ENCODE assay signal across 14 cellular contexts in the genomic region with DNA sequence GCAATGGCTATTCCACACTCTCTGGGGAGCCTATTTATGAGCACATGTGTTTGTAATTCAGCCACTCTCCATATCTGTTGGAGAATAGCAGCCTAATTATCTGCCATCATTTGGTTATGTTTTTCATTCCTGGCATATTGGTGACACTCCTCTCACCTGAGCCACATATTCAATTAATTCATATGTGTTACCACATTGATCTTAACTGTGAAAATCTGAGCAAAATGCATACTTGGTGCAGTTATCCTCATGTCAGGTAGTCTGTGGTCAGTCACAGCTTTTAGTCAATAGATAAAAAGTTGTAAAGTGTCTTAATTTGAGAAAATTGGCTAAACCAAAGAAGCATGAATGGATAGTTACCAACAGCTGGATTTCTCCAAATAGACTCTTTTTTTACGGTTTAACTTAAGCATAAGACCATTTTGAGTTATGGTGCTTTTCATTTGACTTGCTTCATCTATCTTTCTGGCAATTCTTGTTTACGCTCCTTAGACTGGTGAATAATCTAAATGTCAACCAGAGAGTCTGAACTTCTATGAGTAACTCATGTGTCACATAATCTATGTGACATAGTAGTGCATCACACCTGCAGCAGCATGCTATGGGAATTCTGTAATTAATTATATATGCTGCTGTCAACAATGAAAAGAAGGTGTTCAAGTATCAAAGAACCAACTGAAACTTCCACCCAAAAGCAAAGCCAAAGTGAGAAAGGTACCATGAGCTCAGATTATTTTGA.
DNase-seq lines count a peak whose midpoint lies in the region; ATAC-seq and TF ChIP-seq lines count a peak whose summit lies in the region.
"Had no signal": no experiment of that assay in that cellular context is flagged by ENCODE, and none has a peak within 500 bp of the region (broad histone marks: within the 10 kb centered on the region; RNA-seq: fewer than 3 reads in every experiment).

No MANE protein-coding gene starts in this region.

- CTCF ChIA-PET in activated CD4-positive, alpha-beta T cell treated with anti-CD3 and anti-CD28 coated beads, Interleukin-2, amount 10 ng/mL, durations not matched to agents 7 days and 5 days (lab: Charles Lee) = interaction anchor here (0.6 to 3.7 kb wide), 11 partner anchors 9 to 696 kb away, joined by 3 to 20 read pairs (median 4); no protein-coding TSS in a partner anchor

- intact Hi-C loops in gastrocnemius medialis (cut with DNase I; ENCODE audit: low total_unique reads) = no loop called here
- intact Hi-C loops in sciatic nerve (cut with DNase I) = no loop called here

- H3K4me1 Mint-ChIP-seq in activated CD4-positive, alpha-beta T cell treated with anti-CD3 and anti-CD28 coated beads, Interleukin-2, amount 10 ng/mL, durations not matched to agents 7 days and 5 days = peaks cover 90% of the 10 kb centered on the region
- H3K4me1 Mint-ChIP-seq in HFFc6 (ENCODE audit: low read depth) = peaks cover 95% of the 10 kb centered on the region
- H3K4me1 Mint-ChIP-seq in activated naive CD8-positive, alpha-beta T cell treated with anti-CD3 and anti-CD28 coated beads, Interleukin-2, amount 10 ng/mL, durations not matched to agents 7 days and 5 days = peaks cover 74% of the 10 kb centered on the region

- peak overlapping the region; percentile 48 for H3K27ac Mint-ChIP-seq in activated CD4-positive, alpha-beta T cell treated with anti-CD3 and anti-CD28 coated beads, Interleukin-2, amount 10 ng/mL, durations not matched to agents 7 days and 5 days
- H3K27ac Mint-ChIP-seq in HFFc6 = peak overlapping the region; percentile 60
- peak overlapping the region; percentile 59 for H3K27ac Mint-ChIP-seq in activated naive CD8-positive, alpha-beta T cell treated with anti-CD3 and anti-CD28 coated beads, Interleukin-2, amount 10 ng/mL, durations not matched to agents 7 days and 5 days
- H3K27ac Mint-ChIP-seq: dendritic cell treated with granulocyte-macrophage colony-stimulating factor and Interleukin-4, amounts not matched to agents 40 ng/mL and 50 ng/mL, for 4 days had no signal

- H3K4me3 Mint-ChIP-seq in activated CD4-positive, alpha-beta T cell treated with anti-CD3 and anti-CD28 coated beads, Interleukin-2, amount 10 ng/mL, durations not matched to agents 7 days and 5 days = no peak overlapping the region
- H3K4me3 Mint-ChIP-seq in HFFc6 = peak overlapping the region; percentile 34; the same call in 1 of the 2 replicates
- H3K4me3 Mint-ChIP-seq in activated naive CD8-positive, alpha-beta T cell treated with anti-CD3 and anti-CD28 coated beads, Interleukin-2, amount 10 ng/mL, durations not matched to agents 7 days and 5 days = peak overlapping the region; percentile 41
- H3K4me3 Mint-ChIP-seq: dendritic cell treated with granulocyte-macrophage colony-stimulating factor and Interleukin-4, amounts not matched to agents 40 ng/mL and 50 ng/mL, for 4 days had no signal

- no peaks in the 10 kb centered on the region for H3K27me3 Mint-ChIP-seq in activated CD4-positive, alpha-beta T cell treated with anti-CD3 and anti-CD28 coated beads, Interleukin-2, amount 10 ng/mL, durations not matched to agents 7 days and 5 days
- H3K27me3 Mint-ChIP-seq in HFFc6 (ENCODE audit: insufficient read depth) = no peaks in the 10 kb centered on the region; the same call in 1 of the 2 replicates
- no peaks in the 10 kb centered on the region for H3K27me3 Mint-ChIP-seq in activated naive CD8-positive, alpha-beta T cell treated with anti-CD3 and anti-CD28 coated beads, Interleukin-2, amount 10 ng/mL, durations not matched to agents 7 days and 5 days
- H3K27me3 Mint-ChIP-seq: dendritic cell treated with granulocyte-macrophage colony-stimulating factor and Interleukin-4, amounts not matched to agents 40 ng/mL and 50 ng/mL, for 4 days had no signal

- TF ChIP-seq CTCF in HFFc6 (IDR thresholded peaks at IDR 0.05) (no peak), gastrocnemius medialis (IDR thresholded peaks at IDR 0.05 in 4 of 5, conservative IDR thresholded peaks at IDR 0.05 in 1 of 5) (no peak)

- H3K27ac ChIP-seq in gastrocnemius medialis = peak overlapping the region; percentile 70 to 83 (median 78)
- H3K27ac ChIP-seq: testis had no signal

- H3K36me3 ChIP-seq in gastrocnemius medialis = no peaks in the 10 kb centered on the region

- peaks cover 6% of the 10 kb centered on the region for H3K9me3 Mint-ChIP-seq in activated CD4-positive, alpha-beta T cell treated with anti-CD3 and anti-CD28 coated beads, Interleukin-2, amount 10 ng/mL, durations not matched to agents 7 days and 5 days
- H3K9me3 Mint-ChIP-seq in HFFc6 = no peaks in the 10 kb centered on the region
- H3K9me3 Mint-ChIP-seq in activated naive CD8-positive, alpha-beta T cell treated with anti-CD3 and anti-CD28 coated beads, Interleukin-2, amount 10 ng/mL, durations not matched to agents 7 days and 5 days = no peaks in the 10 kb centered on the region
- H3K9me3 Mint-ChIP-seq: dendritic cell treated with granulocyte-macrophage colony-stimulating factor and Interleukin-4, amounts not matched to agents 40 ng/mL and 50 ng/mL, for 4 days had no signal

- in situ Hi-C loops in gastrocnemius medialis (cut with MboI; ENCODE audit: low sequenced_read_pairs in 4 of 4) = loop anchor here in 2 of 4 donors (10.0 to 25.0 kb wide), 3 partner anchors 91 to 1284 kb away; no protein-coding TSS in a partner anchor

- peaks cover 85 to 92% of the 10 kb centered on the region in 2 donors for H3K4me1 ChIP-seq in gastrocnemius medialis
- H3K4me1 ChIP-seq: testis had no signal

- no peaks in the 10 kb centered on the region for H3K27me3 ChIP-seq in gastrocnemius medialis
- H3K27me3 ChIP-seq: testis had no signal

- POLR2A ChIA-PET in activated CD4-positive, alpha-beta T cell treated with anti-CD3 and anti-CD28 coated beads, Interleukin-2, amount 10 ng/mL, durations not matched to agents 7 days and 5 days (lab: Charles Lee) = no interaction called here
- POLR2A ChIA-PET in activated naive CD8-positive, alpha-beta T cell treated with anti-CD3 and anti-CD28 coated beads, Interleukin-2, amount 10 ng/mL, durations not matched to agents 7 days and 5 days (lab: Charles Lee) = interaction anchor here (1.1 to 1.3 kb wide), 3 partner anchors 10 to 72 kb away, joined by 3 to 4 read pairs (median 3); no protein-coding TSS in a partner anchor

- no peak for TF ChIP-seq POLR2A in gastrocnemius medialis (IDR thresholded peaks at IDR 0.05)

- H3K36me3 Mint-ChIP-seq in activated CD4-positive, alpha-beta T cell treated with anti-CD3 and anti-CD28 coated beads, Interleukin-2, amount 10 ng/mL, durations not matched to agents 7 days and 5 days (ENCODE audit: low read depth) = peaks cover 48% of the 10 kb centered on the region
- H3K36me3 Mint-ChIP-seq in HFFc6 (ENCODE audit: low read depth) = peaks cover 54% of the 10 kb centered on the region
- peaks cover 21% of the 10 kb centered on the region for H3K36me3 Mint-ChIP-seq in activated naive CD8-positive, alpha-beta T cell treated with anti-CD3 and anti-CD28 coated beads, Interleukin-2, amount 10 ng/mL, durations not matched to agents 7 days and 5 days

- no peaks in the 10 kb centered on the region for H3K9me3 ChIP-seq in gastrocnemius medialis
- H3K9me3 ChIP-seq: testis had no signal

- no peak overlapping the region for H3K4me3 ChIP-seq in gastrocnemius medialis
- H3K4me3 ChIP-seq: skin epidermis, testis had no signal

- DNase-seq in activated CD4-positive, alpha-beta T cell treated with anti-CD3 and anti-CD28 coated beads, Interleukin-2, amount 10 ng/mL, durations not matched to agents 7 days and 5 days = no peak
- DNase-seq in activated CD4-positive, alpha-beta T cell treated with anti-CD3 and anti-CD28 coated beads, Interleukin-2, amount 50 U/mL, for 4 hours = no peak
- DNase-seq in HFFc6 (no peak), gastrocnemius medialis (no peak), sciatic nerve (ENCODE audit: low spot score) (no peak)
- DNase-seq in activated naive CD8-positive, alpha-beta T cell treated with anti-CD3 and anti-CD28 coated beads, Interleukin-2, amount 10 ng/mL, durations not matched to agents 7 days and 5 days = no peak
- DNase-seq in NK-92 treated with Interleukin-12 subunit alpha and Interleukin-12 subunit beta, amount 100 ng/mL, for 24 hours (lab: John Stamatoyannopoulos, UW) = no peak
- DNase-seq: aorta, NCI-H187 treated with DMSO at 0.1 percent for 48 hours, NCI-H526 treated with DMSO at 0.1 percent for 48 hours, testis had no signal

- ATAC-seq in activated naive CD8-positive, alpha-beta T cell treated with anti-CD3 and anti-CD28 coated beads, Interleukin-2, amount 10 ng/mL, durations not matched to agents 7 days and 5 days (ENCODE audit: low read depth) = no peak
- ATAC-seq in gastrocnemius medialis (no peak), HG02623 (IDR thresholded peaks at IDR 0.05; ENCODE audit: unreplicated experiment) (no peak), sciatic nerve (no peak)
